ENCODE assay signal across 8 cellular contexts in genomic region chr12:6890789-6891624, GRCh38. TPM values are rescaled to one million over a fixed set of nuclear protein-coding genes. Genes with fewer than 3 reads are reported as not detected.
DNase-seq lines count a peak whose midpoint lies in the region; ATAC-seq and TF ChIP-seq lines count a peak whose summit lies in the region.

No MANE protein-coding gene starts in this region.

- H3K4me3 Mint-ChIP-seq in activated B cell treated with CpG ODN at 0.5 μM for 24 hours = peak overlapping the region; percentile 84

- no peaks in the 10 kb centered on the region for H3K9me3 Mint-ChIP-seq in activated B cell treated with CpG ODN at 0.5 μM for 24 hours

- H3K27me3 Mint-ChIP-seq in activated B cell treated with CpG ODN at 0.5 μM for 24 hours = no peaks in the 10 kb centered on the region

- intact Hi-C loops in activated B cell treated with CpG ODN at 0.5 μM for 24 hours (cut with micrococcal nuclease) = loop anchor here (1.0 kb wide), 8 partner anchors 13 to 138 kb away; partner anchors contain the start of genes C12orf57, LPCAT3, LRRC23 and MLF2

- no peaks in the 10 kb centered on the region for H3K36me3 Mint-ChIP-seq in activated B cell treated with CpG ODN at 0.5 μM for 24 hours (ENCODE audit: low read depth)

- POLR2A ChIA-PET in activated B cell treated with CpG ODN at 0.5 μM for 24 hours (lab: Charles Lee) = interaction anchor here (0.5 to 2.4 kb wide), 33 partner anchors 9 to 420 kb away, joined by 3 to 64 read pairs (median 6); partner anchors contain the start of genes ATN1, C12orf57, CDCA3 and COPS7A

- H3K4me1 Mint-ChIP-seq in activated B cell treated with CpG ODN at 0.5 μM for 24 hours = peaks cover 15% of the 10 kb centered on the region

- CTCF ChIA-PET in activated B cell treated with CpG ODN at 0.5 μM for 24 hours (lab: Charles Lee) = interaction anchor here (0.7 to 2.3 kb wide), 16 partner anchors 12 to 421 kb away, joined by 3 to 52 read pairs (median 4); partner anchors contain the start of genes SPSB2, TPI1, USP5 and VAMP1

- H3K27ac ChIP-seq in caudate nucleus (ENCODE audit: low read depth, low read length) = peak overlapping the region; percentile 100

- H3K27ac Mint-ChIP-seq in activated B cell treated with CpG ODN at 0.5 μM for 24 hours = peak overlapping the region; percentile 93

- DNase-seq in AG20443 (ENCODE audit: low spot score) (peak; percentile 99), NCI-H226 (peak; percentile 91), activated B cell treated with CpG ODN at 0.5 μM for 24 hours (peak; percentile 97), caudate nucleus (lab: John Stamatoyannopoulos, UW) (peak; percentile 76 to 98 (median 96)), islet precursor cell (peak; percentile 99)
- peak; percentile 99 for DNase-seq in stimulated activated CD4-positive, alpha-beta T cell treated with anti-CD3 and anti-CD28 coated beads, Interleukin-12 subunit alpha, Interleukin-12 subunit beta, amount 100 ng/mL, for 4 hours

- ATAC-seq in GM19023 (IDR thresholded peaks at IDR 0.05; ENCODE audit: unreplicated experiment) (peak; percentile 95), HG03196 (IDR thresholded peaks at IDR 0.05; ENCODE audit: unreplicated experiment) (peak; percentile 94), activated B cell treated with CpG ODN at 0.5 μM for 24 hours (ENCODE audit: low read depth) (peak; percentile 93)

- peak; percentile 65 for TF ChIP-seq CTCF in activated B cell treated with CpG ODN at 0.5 μM for 24 hours (IDR thresholded peaks at IDR 0.05)

RNA-seq across cellular contexts. Expression of gene LRRC23, which starts 13.6 kb away (rescaled TPM):
- 7.7 and 8.8 TPM in 2 replicates for total RNA-seq in activated B cell treated with CpG ODN at 0.5 μM for 24 hours

RNA-seq across cellular contexts. Expression of gene SPSB2, which starts 17.9 kb away (rescaled TPM):
- total RNA-seq in activated B cell treated with CpG ODN at 0.5 μM for 24 hours = 14.4 and 16.2 TPM in 2 replicates

RNA-seq across cellular contexts. Expression of gene ENO2, which starts 23.4 kb away (rescaled TPM):
- 20.9 and 31.0 TPM in 2 replicates for total RNA-seq in activated B cell treated with CpG ODN at 0.5 μM for 24 hours

RNA-seq across cellular contexts. Expression of gene TPI1, which starts 23.7 kb away (rescaled TPM):
- 306 and 318 TPM in 2 replicates for total RNA-seq in activated B cell treated with CpG ODN at 0.5 μM for 24 hours

RNA-seq across cellular contexts. Expression of gene ATN1, which starts 36.8 kb away (rescaled TPM):
- 42.8 and 50.9 TPM in 2 replicates for total RNA-seq in activated B cell treated with CpG ODN at 0.5 μM for 24 hours

Comparison
In these comparisons a context has a peak if more than half of its experiments do, and no peak if none do; other contexts are left out.
1. Peak in every context shown above with its lines: DNase-seq, ATAC-seq and H3K27ac ChIP-seq.